2 cellular contexts compared by ENCODE assay signal in genomic region chr9:130939405-130939941, GRCh38.
TF ChIP-seq lines count a peak whose summit lies in the region.

No MANE protein-coding gene starts in this region.

TF ChIP-seq in K562, 482 proteins besides CTCF, POLR2A, EP300 and RAD21:
- TF ChIP-seq KLF1 (tag; IDR thresholded peaks at IDR 0.05) (no peak), CHD1 (IDR thresholded peaks at IDR 0.05; ENCODE audit: low read length) (no peak), MYC (IDR thresholded peaks at IDR 0.05; ENCODE audit: low read depth, low read length) (no peak), MYC (CRISPR knock-in tag; IDR thresholded peaks at IDR 0.05; ENCODE audit: borderline replicate concordance, low read depth) (no peak), RBM17 (IDR thresholded peaks at IDR 0.05; ENCODE audit: borderline replicate concordance, low read depth, low read length) (no peak)
- TF ChIP-seq, protein P1, sequence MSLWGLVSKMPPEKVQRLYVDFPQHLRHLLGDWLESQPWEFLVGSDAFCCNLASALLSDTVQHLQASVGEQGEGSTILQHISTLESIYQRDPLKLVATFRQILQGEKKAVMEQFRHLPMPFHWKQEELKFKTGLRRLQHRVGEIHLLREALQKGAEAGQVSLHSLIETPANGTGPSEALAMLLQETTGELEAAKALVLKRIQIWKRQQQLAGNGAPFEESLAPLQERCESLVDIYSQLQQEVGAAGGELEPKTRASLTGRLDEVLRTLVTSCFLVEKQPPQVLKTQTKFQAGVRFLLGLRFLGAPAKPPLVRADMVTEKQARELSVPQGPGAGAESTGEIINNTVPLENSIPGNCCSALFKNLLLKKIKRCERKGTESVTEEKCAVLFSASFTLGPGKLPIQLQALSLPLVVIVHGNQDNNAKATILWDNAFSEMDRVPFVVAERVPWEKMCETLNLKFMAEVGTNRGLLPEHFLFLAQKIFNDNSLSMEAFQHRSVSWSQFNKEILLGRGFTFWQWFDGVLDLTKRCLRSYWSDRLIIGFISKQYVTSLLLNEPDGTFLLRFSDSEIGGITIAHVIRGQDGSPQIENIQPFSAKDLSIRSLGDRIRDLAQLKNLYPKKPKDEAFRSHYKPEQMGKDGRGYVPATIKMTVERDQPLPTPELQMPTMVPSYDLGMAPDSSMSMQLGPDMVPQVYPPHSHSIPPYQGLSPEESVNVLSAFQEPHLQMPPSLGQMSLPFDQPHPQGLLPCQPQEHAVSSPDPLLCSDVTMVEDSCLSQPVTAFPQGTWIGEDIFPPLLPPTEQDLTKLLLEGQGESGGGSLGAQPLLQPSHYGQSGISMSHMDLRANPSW (CRISPR knock-in tag; IDR thresholded peaks at IDR 0.05), result 0 out of 2 replicates have a peak, but pooled peaks have one; percentile 54

TF ChIP-seq in HepG2, 621 proteins besides CTCF, POLR2A, EP300 and RAD21:
- no peak for TF ChIP-seq ZNF3 (CRISPR knock-in tag; IDR thresholded peaks at IDR 0.05)
- TF ChIP-seq, protein P2, sequence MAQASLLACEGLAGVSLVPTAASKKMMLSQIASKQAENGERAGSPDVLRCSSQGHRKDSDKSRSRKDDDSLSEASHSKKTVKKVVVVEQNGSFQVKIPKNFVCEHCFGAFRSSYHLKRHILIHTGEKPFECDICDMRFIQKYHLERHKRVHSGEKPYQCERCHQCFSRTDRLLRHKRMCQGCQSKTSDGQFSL (CRISPR knock-in tag; IDR thresholded peaks at IDR 0.05), result no peak
- TF ChIP-seq ZNF777 (CRISPR knock-in tag; IDR thresholded peaks at IDR 0.05), result peak; percentile 65; the same call in 1 of the 2 replicates
- 0 out of 2 replicates have a peak, but pooled peaks have one; percentile 37 for TF ChIP-seq EZH2 (conservative IDR thresholded peaks at IDR 0.05; ENCODE audit: low read depth, low read length)
